Comparison of ENCODE assay signal across 8 cellular contexts in genomic region chr2:97590515-97591394, GRCh38. TPM values are rescaled to one million over a fixed set of nuclear protein-coding genes. Genes with fewer than 3 reads are reported as not detected.
A peak's percentile ranks its signal among the peaks of the same experiment; 100 is the strongest.
DNase-seq lines count a peak whose midpoint lies in the region; ATAC-seq and TF ChIP-seq lines count a peak whose summit lies in the region.
"Not testable (repeated sequence)": the region's sequence is repeated elsewhere in the genome, so short reads cannot be mapped to it uniquely, and the experiment has no call there.

No MANE protein-coding gene starts in this region.

- TF ChIP-seq CTCF in GM13976 (IDR thresholded peaks at IDR 0.05; ENCODE audit: borderline replicate concordance, control extremely low read depth, extremely low read depth, insufficient read depth, missing control alignments) (peak; percentile 98), OCI-LY3 (IDR thresholded peaks at IDR 0.05; ENCODE audit: low read depth, low read length) (peak; percentile 90)

- H3K27ac ChIP-seq in OCI-LY3 (ENCODE audit: low read length) (peak overlapping the region; percentile 81), skin epidermis (peak overlapping the region; percentile 74 to 95 (median 92)), urinary bladder (ENCODE audit: low read depth) (peak overlapping the region; percentile 62)

- in situ Hi-C loops in GM13976 (cut with MboI; ENCODE audit: low sequenced_read_pairs, unreplicated experiment): not testable (repeated sequence)

- H4K20me1 ChIP-seq in OCI-LY3 (ENCODE audit: insufficient read depth, low read length): not testable (repeated sequence)

- not testable (repeated sequence) for H3K9me3 ChIP-seq in OCI-LY3 (ENCODE audit: insufficient read depth, low read length); endocrine pancreas (ENCODE audit: control insufficient read depth, low read length)

- ATAC-seq in HG02870 (IDR thresholded peaks at IDR 0.05; ENCODE audit: unreplicated experiment) (peak; percentile 52), left lobe of liver (peak; percentile 96)

- H3K79me2 ChIP-seq in OCI-LY3 (ENCODE audit: low read length): not testable (repeated sequence)

- WGBS in urinary bladder: 2% methylated on average over 33 of the region's 33 CpGs

- H3K4me2 ChIP-seq in OCI-LY3 (ENCODE audit: low read length): peak overlapping the region; percentile 81

- peak overlapping the region; percentile 90 for H2AFZ ChIP-seq in OCI-LY3 (ENCODE audit: low read depth, low read length)

- H3K27me3 ChIP-seq in OCI-LY3 (ENCODE audit: low read depth, low read length); endocrine pancreas (ENCODE audit: control insufficient read depth, insufficient read depth, low read length): not testable (repeated sequence)

- peak overlapping the region; percentile 86 for H3K9ac ChIP-seq in OCI-LY3 (ENCODE audit: low read length)
- peak overlapping the region; percentile 95 for H3K9ac ChIP-seq in endocrine pancreas (ENCODE audit: control insufficient read depth, insufficient read depth, low read length)

- DNase-seq in GM13976 (ENCODE audit: low spot score) (peak; percentile 58), left lobe of liver (ENCODE audit: low spot score) (peak; percentile 74)
- DNase-seq in activated T-cell treated with anti-CD3 and anti-CD28 coated beads, Interleukin-2, amount 50 U/mL, for 1 hour: peak; percentile 65

- H3K4me3 ChIP-seq in OCI-LY3 (ENCODE audit: low read length) (peak overlapping the region; percentile 83), skin epidermis (peak overlapping the region; percentile 40 to 60 (median 53)), urinary bladder (ENCODE audit: low read depth, low read length) (peak overlapping the region; percentile 26)
- H3K4me3 ChIP-seq in endocrine pancreas (ENCODE audit: control insufficient read depth, insufficient read depth, low read length): not testable (repeated sequence)

- H3K36me3 ChIP-seq in OCI-LY3 (replicated peaks; ENCODE audit: low read depth, low read length); endocrine pancreas (ENCODE audit: control insufficient read depth, insufficient read depth, low read length); urinary bladder (ENCODE audit: insufficient read depth): not testable (repeated sequence)

- not testable (repeated sequence) for H3K4me1 ChIP-seq in OCI-LY3 (ENCODE audit: low read length); endocrine pancreas (ENCODE audit: control insufficient read depth, insufficient read depth, low read length); urinary bladder (ENCODE audit: insufficient read depth)

RNA-seq across cellular contexts. Expression of gene ANKRD36B, which starts 1.1 kb away (rescaled TPM):
- 2.2 TPM for total RNA-seq in left lobe of liver
- total RNA-seq in urinary bladder: 201 TPM
- 3.4 TPM for polyA plus RNA-seq in urinary bladder

RNA-seq across cellular contexts. Expression of gene COX5B, which starts 55.1 kb away (rescaled TPM):
- total RNA-seq in left lobe of liver (215 TPM), urinary bladder (161 TPM)
- 410 TPM for polyA plus RNA-seq in urinary bladder

Comparison
In these comparisons a context has a peak if more than half of its experiments do, and no peak if none do; other contexts are left out.
1. RNA of gene ANKRD36B, which starts 1.1 kb away (total RNA-seq): 201 TPM in urinary bladder (single experiment); 2.2 TPM in left lobe of liver (single experiment); every median in the first group is over 10 times any median in the second.
2. Peak in every context shown above with its lines, with median percentiles within 50 percentile points of each other: DNase-seq and H3K27ac ChIP-seq.